ENCODE assay signal across 8 cellular contexts in genomic region chr19:2289714-2290435, GRCh38.
DNase-seq lines count a peak whose midpoint lies in the region; ATAC-seq and TF ChIP-seq lines count a peak whose summit lies in the region.

No MANE protein-coding gene starts in this region.

- H3K4me1 Mint-ChIP-seq in T-helper 2 cell treated with Interferon-gamma antibody and Interleukin-4, amounts not matched to agents 5 μg/mL and 100 μg/mL, for 36 hours (ENCODE audit: low read depth): peaks cover 17% of the 10 kb centered on the region
- H3K4me1 Mint-ChIP-seq in nephron progenitor cell: peaks cover 30% of the 10 kb centered on the region

- no peaks in the 10 kb centered on the region for H3K9me3 Mint-ChIP-seq in T-helper 2 cell treated with Interferon-gamma antibody and Interleukin-4, amounts not matched to agents 5 μg/mL and 100 μg/mL, for 36 hours
- no peaks in the 10 kb centered on the region for H3K9me3 Mint-ChIP-seq in nephron progenitor cell

- DNase-seq in T-helper 2 cell treated with Interferon-gamma antibody and Interleukin-4, amounts not matched to agents 5 μg/mL and 100 μg/mL, for 36 hours (ENCODE audit: low spot score): peak; percentile 61
- DNase-seq in nephron progenitor cell (peak; percentile 40), HPDE6-E6E7 (ENCODE audit: extremely low spot score) (no peak)

- H3K27me3 ChIP-seq in ACC112 (ENCODE audit: insufficient read depth, low read length) (peaks cover 31% of the 10 kb centered on the region), duodenal mucosa (ENCODE audit: control insufficient read depth in 1 of 2, insufficient read depth in 2 of 2, low read length in 2 of 2) (peaks cover 51 to 71% of the 10 kb centered on the region in 2 donors)

- ATAC-seq in GM21619 (IDR thresholded peaks at IDR 0.05; ENCODE audit: unreplicated experiment) (peak; percentile 43), GM21576 (IDR thresholded peaks at IDR 0.05; ENCODE audit: unreplicated experiment) (no peak), GM21825 (IDR thresholded peaks at IDR 0.05; ENCODE audit: unreplicated experiment) (no peak)

- H3K4me1 ChIP-seq in ACC112 (ENCODE audit: control insufficient read depth, insufficient read depth, low read length, unreplicated experiment) (peaks cover 8% of the 10 kb centered on the region), duodenal mucosa (ENCODE audit: control insufficient read depth in 1 of 2, insufficient read depth in 2 of 2, low read length in 2 of 2) (peaks cover 0 to 15% of the 10 kb centered on the region in 2 donors)

- TF ChIP-seq CTCF in nephron progenitor cell (IDR thresholded peaks at IDR 0.05): no peak

- H3K36me3 ChIP-seq in ACC112 (ENCODE audit: insufficient read depth, low read length): no peaks in the 10 kb centered on the region
- no peaks in the 10 kb centered on the region for H3K36me3 ChIP-seq in duodenal mucosa (ENCODE audit: control insufficient read depth in 1 of 2, insufficient read depth in 2 of 2, low read length in 2 of 2)

- H3K9me3 ChIP-seq in duodenal mucosa (ENCODE audit: control insufficient read depth in 1 of 2, low read length in 2 of 2): no peaks in the 10 kb centered on the region

- H3K4me3 ChIP-seq in ACC112 (ENCODE audit: low read depth, low read length): peak overlapping the region; percentile 59
- peak overlapping the region; percentile 35 to 65 for H3K4me3 ChIP-seq in duodenal mucosa (ENCODE audit: low read depth in 1 of 2, low read length in 2 of 2)

- peak overlapping the region; percentile 89 for H3K4me3 Mint-ChIP-seq in T-helper 2 cell treated with Interferon-gamma antibody and Interleukin-4, amounts not matched to agents 5 μg/mL and 100 μg/mL, for 36 hours
- peak overlapping the region; percentile 73 for H3K4me3 Mint-ChIP-seq in nephron progenitor cell

- no peaks in the 10 kb centered on the region for H3K27me3 Mint-ChIP-seq in T-helper 2 cell treated with Interferon-gamma antibody and Interleukin-4, amounts not matched to agents 5 μg/mL and 100 μg/mL, for 36 hours (ENCODE audit: low read depth)
- peaks cover 99% of the 10 kb centered on the region for H3K27me3 Mint-ChIP-seq in nephron progenitor cell (ENCODE audit: low read depth, poor library complexity)

- H3K27ac Mint-ChIP-seq in T-helper 2 cell treated with Interferon-gamma antibody and Interleukin-4, amounts not matched to agents 5 μg/mL and 100 μg/mL, for 36 hours: peak overlapping the region; percentile 98
- no peak overlapping the region for H3K27ac Mint-ChIP-seq in nephron progenitor cell

- H2AFZ ChIP-seq in ACC112 (ENCODE audit: low read length, unreplicated experiment): no peak overlapping the region

- H3K36me3 Mint-ChIP-seq in T-helper 2 cell treated with Interferon-gamma antibody and Interleukin-4, amounts not matched to agents 5 μg/mL and 100 μg/mL, for 36 hours (ENCODE audit: low read depth): peaks cover 24% of the 10 kb centered on the region
- peaks cover 4% of the 10 kb centered on the region for H3K36me3 Mint-ChIP-seq in nephron progenitor cell (ENCODE audit: low read depth)

- no peaks in the 10 kb centered on the region for H3K79me2 ChIP-seq in ACC112 (ENCODE audit: control insufficient read depth, insufficient read depth, low read length, unreplicated experiment)

- peak overlapping the region in 1 of 2 donors; percentile 18 for H3K9ac ChIP-seq in duodenal mucosa (ENCODE audit: low read depth in 1 of 2, low read length in 2 of 2)

- no peak overlapping the region for H3K27ac ChIP-seq in ACC112 (ENCODE audit: low read depth, low read length)
- peak overlapping the region; percentile 66 for H3K27ac ChIP-seq in duodenal mucosa (ENCODE audit: low read depth, low read length)
